12 cellular contexts compared by ENCODE assay signal in genomic region chr9:18474778-18475177, GRCh38. TPM values are rescaled to one million over a fixed set of nuclear protein-coding genes. Genes with fewer than 3 reads are reported as not detected.
DNase-seq lines count a peak whose midpoint lies in the region; ATAC-seq and TF ChIP-seq lines count a peak whose summit lies in the region.
"Had no signal": no experiment of that assay in that cellular context is flagged by ENCODE, and none has a peak within 500 bp of the region (broad histone marks: within the 10 kb centered on the region; RNA-seq: fewer than 3 reads in every experiment).

No MANE protein-coding gene starts in this region.

- no peaks in the 10 kb centered on the region for H3K27me3 Mint-ChIP-seq in MCF 10A (ENCODE audit: insufficient read depth, unreplicated experiment)
- H3K27me3 Mint-ChIP-seq in stimulated activated naive B cell treated with anti-CD40 and anti-IgM and Interleukin-4, amounts not matched to agents 10 μg/mL and 1 μg/mL and 100 μg/mL, for 72 hours: peaks cover 4 to 11% of the 10 kb centered on the region in 2 donors

- no peak overlapping the region for H3K4me3 Mint-ChIP-seq in MCF 10A (ENCODE audit: unreplicated experiment)
- H3K4me3 Mint-ChIP-seq in stimulated activated naive B cell treated with anti-CD40 and anti-IgM and Interleukin-4, amounts not matched to agents 10 μg/mL and 1 μg/mL and 100 μg/mL, for 72 hours: no peak overlapping the region
- H3K4me3 Mint-ChIP-seq: activated T-cell treated with anti-CD3 and anti-CD28 coated beads, Interleukin-2, amount 50 U/mL, for 72 hours had no signal

- H3K9ac ChIP-seq in HUES6 (ENCODE audit: low read length): no peak overlapping the region
- no peak overlapping the region for H3K9ac ChIP-seq in iPS-20b (ENCODE audit: low read depth, low read length)

- no peaks in the 10 kb centered on the region; the same call in none of the 2 replicates for H3K9me3 ChIP-seq in HUES6 (ENCODE audit: control insufficient read depth, insufficient read depth, low read depth, low read length)
- H3K9me3 ChIP-seq in iPS-20b (ENCODE audit: insufficient read depth, low read depth, low read length): no peaks in the 10 kb centered on the region; the same call in 1 of the 2 replicates
- H3K9me3 ChIP-seq in thoracic aorta: no peaks in the 10 kb centered on the region
- H3K9me3 ChIP-seq: right lobe of liver, SJSA1 had no signal

- H3K4me1 Mint-ChIP-seq in MCF 10A (ENCODE audit: insufficient read depth, unreplicated experiment): peaks cover 5% of the 10 kb centered on the region
- H3K4me1 Mint-ChIP-seq in stimulated activated naive B cell treated with anti-CD40 and anti-IgM and Interleukin-4, amounts not matched to agents 10 μg/mL and 1 μg/mL and 100 μg/mL, for 72 hours: no peaks in the 10 kb centered on the region

- peaks cover 4% of the 10 kb centered on the region for H3K9me3 Mint-ChIP-seq in MCF 10A (ENCODE audit: unreplicated experiment)
- H3K9me3 Mint-ChIP-seq in stimulated activated naive B cell treated with anti-CD40 and anti-IgM and Interleukin-4, amounts not matched to agents 10 μg/mL and 1 μg/mL and 100 μg/mL, for 72 hours: peaks cover 0 to under 1% of the 10 kb centered on the region in 2 donors
- H3K9me3 Mint-ChIP-seq: activated T-cell treated with anti-CD3 and anti-CD28 coated beads, Interleukin-2, amount 50 U/mL, for 72 hours had no signal

- H3K36me3 ChIP-seq in HUES6 (ENCODE audit: control insufficient read depth, insufficient read depth, low read length): no peaks in the 10 kb centered on the region
- H3K36me3 ChIP-seq in iPS-20b (ENCODE audit: insufficient read depth, low read depth, low read length): no peaks in the 10 kb centered on the region
- H3K36me3 ChIP-seq in thoracic aorta: no peaks in the 10 kb centered on the region
- H3K36me3 ChIP-seq: heart right ventricle, right lobe of liver, SJSA1 had no signal

- BruUV-seq in MCF 10A (replicated peaks; lab: Mats Ljungman, UMichigan): no TSS peak

- H3K4me1 ChIP-seq in HUES6 (ENCODE audit: control insufficient read depth, insufficient read depth, low read length) (peaks cover 23% of the 10 kb centered on the region), iPS-20b (ENCODE audit: insufficient read depth, low read length) (peaks cover 21% of the 10 kb centered on the region), thoracic aorta (ENCODE audit: control insufficient read depth in 1 of 2, low read depth in 2 of 2) (peaks cover 24 to 66% of the 10 kb centered on the region in 2 donors)
- H3K4me1 ChIP-seq: right lobe of liver had no signal

- peak overlapping the region; percentile 47; the same call in 1 of the 2 replicates for H3K4me3 ChIP-seq in HUES6 (ENCODE audit: low read depth, low read length)
- peak overlapping the region; percentile 74; the same call in 1 of the 2 replicates for H3K4me3 ChIP-seq in iPS-20b (ENCODE audit: low read length)
- peak overlapping the region; percentile 69 for H3K4me3 ChIP-seq in thoracic aorta

- H3K27me3 ChIP-seq in HUES6 (ENCODE audit: control insufficient read depth, insufficient read depth, low read length) (no peaks in the 10 kb centered on the region), iPS-20b (ENCODE audit: insufficient read depth, low read length) (no peaks in the 10 kb centered on the region), thoracic aorta (replicated peaks; ENCODE audit: insufficient read depth) (no peaks in the 10 kb centered on the region)
- H3K27me3 ChIP-seq: heart right ventricle, right lobe of liver, SJSA1 had no signal

- CTCF ChIA-PET in MCF 10A (lab: Yijun Ruan, JAX): no interaction called here

- no peak overlapping the region for H3K27ac Mint-ChIP-seq in MCF 10A (ENCODE audit: low read depth, unreplicated experiment)
- H3K27ac Mint-ChIP-seq in stimulated activated naive B cell treated with anti-CD40 and anti-IgM and Interleukin-4, amounts not matched to agents 10 μg/mL and 1 μg/mL and 100 μg/mL, for 72 hours: no peak overlapping the region
- H3K27ac Mint-ChIP-seq: activated T-cell treated with anti-CD3 and anti-CD28 coated beads, Interleukin-2, amount 50 U/mL, for 72 hours had no signal

- ATAC-seq in thoracic aorta (ENCODE audit: insufficient number of reproducible peaks, low FRiP score, low read depth): no peak
- ATAC-seq in stimulated activated naive B cell treated with anti-CD40 and anti-IgM and Interleukin-4, amounts not matched to agents 10 μg/mL and 1 μg/mL and 100 μg/mL, for 72 hours (replicated peaks): no peak
- ATAC-seq: activated CD4-positive, CD25-positive, alpha-beta regulatory T cell treated with anti-CD3 and anti-CD28 coated beads, Interleukin-2, amount 50 U/mL, for 24 hours; activated T-cell treated with anti-CD3 and anti-CD28 coated beads, Interleukin-2, amount 50 U/mL, for 72 hours had no signal

- no peaks in the 10 kb centered on the region for H3K36me3 Mint-ChIP-seq in MCF 10A (ENCODE audit: insufficient read depth, unreplicated experiment)
- no peaks in the 10 kb centered on the region for H3K36me3 Mint-ChIP-seq in stimulated activated naive B cell treated with anti-CD40 and anti-IgM and Interleukin-4, amounts not matched to agents 10 μg/mL and 1 μg/mL and 100 μg/mL, for 72 hours

- peak; percentile 25 for DNase-seq in MCF 10A (ENCODE audit: unreplicated experiment)
- no peak for DNase-seq in thoracic aorta (ENCODE audit: low spot score)
- no peak for DNase-seq in activated CD4-positive, CD25-positive, alpha-beta regulatory T cell (lab: John Stamatoyannopoulos, UW)
- DNase-seq in AG20443 (ENCODE audit: low spot score): no peak
- DNase-seq in stimulated activated naive B cell treated with anti-CD40 and anti-IgM and Interleukin-4, amounts not matched to agents 10 μg/mL and 1 μg/mL and 100 μg/mL, for 72 hours: no peak
- DNase-seq: activated T-cell treated with anti-CD3 and anti-CD28 coated beads, Interleukin-2, amount 50 U/mL, for 72 hours had no signal

- POLR2A ChIA-PET in MCF 10A (lab: Yijun Ruan, JAX): interaction anchor here (0.7 kb wide), 1 partner anchor 20 kb away, joined by 3 read pairs; no protein-coding TSS in a partner anchor

- no peak overlapping the region for H3K27ac ChIP-seq in HUES6 (ENCODE audit: low read depth, low read length)
- H3K27ac ChIP-seq in iPS-20b (ENCODE audit: low read length): no peak overlapping the region
- peak overlapping the region; percentile 60 to 68 for H3K27ac ChIP-seq in thoracic aorta
- H3K27ac ChIP-seq: right lobe of liver, SJSA1 had no signal

- intact Hi-C loops in MCF 10A (cut with micrococcal nuclease): no loop called here

- TF ChIP-seq CTCF in MCF 10A (IDR thresholded peaks at IDR 0.05; ENCODE audit: unreplicated experiment): no peak
- no peak for TF ChIP-seq CTCF in thoracic aorta (IDR thresholded peaks at IDR 0.05)

RNA-seq across cellular contexts. Expression of gene ADAMTSL1, which starts 0.8 kb away (rescaled TPM):
- total RNA-seq in MCF 10A (2022): not detected in 2 replicates
- total RNA-seq in thoracic aorta: 10 to 100 TPM; 61.4 to 75.5 TPM
- total RNA-seq: activated T-cell treated with anti-CD3 and anti-CD28 coated beads, Interleukin-2, amount 50 U/mL, for 72 hours had no signal

Comparison
In these comparisons a context has a peak if more than half of its experiments do, and no peak if none do; other contexts are left out.
1. H3K27ac ChIP-seq: peak in thoracic aorta (2 of 2); none in HUES6 (single experiment) and iPS-20b (single experiment).
2. RNA of gene ADAMTSL1, which starts 0.8 kb away (total RNA-seq): 61.4 to 75.5 TPM in thoracic aorta; not detected in MCF 10A; every median in the first group is over 10 times any median in the second.
3. Peak in every context shown above with its lines, with median percentiles within 50 percentile points of each other: H3K4me3 ChIP-seq.